ENCODE assay signal across 18 cellular contexts in the genomic region with DNA sequence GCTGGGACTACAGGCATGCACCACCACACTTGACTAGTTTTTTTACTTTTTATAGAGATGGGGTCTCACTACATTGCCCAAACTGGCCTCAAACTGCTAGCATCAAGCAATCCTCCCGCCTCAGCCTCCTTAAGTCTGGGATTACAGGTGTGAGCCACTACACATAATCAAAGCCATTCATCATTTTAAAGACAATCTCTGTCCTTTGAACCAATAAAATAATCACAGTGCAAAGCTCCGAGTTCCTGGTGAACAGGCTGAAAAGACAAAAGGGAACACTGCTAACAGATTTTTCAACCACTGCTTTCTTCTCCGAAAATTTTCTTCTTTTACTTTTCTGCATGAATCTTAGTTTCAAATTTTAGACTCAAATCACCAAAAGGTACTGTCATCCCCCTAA. TPM values are rescaled to one million over a fixed set of nuclear protein-coding genes. Genes with fewer than 3 reads are reported as not detected.
DNase-seq lines count a peak whose midpoint lies in the region; ATAC-seq and TF ChIP-seq lines count a peak whose summit lies in the region.
"Had no signal": no experiment of that assay in that cellular context is flagged by ENCODE, and none has a peak within 500 bp of the region (broad histone marks: within the 10 kb centered on the region; RNA-seq: fewer than 3 reads in every experiment).

No MANE protein-coding gene starts in this region.

- H4K91ac ChIP-seq in IMR-90 (ENCODE audit: insufficient read depth, low read depth, low read length) = no peak overlapping the region

- H4K20me1 ChIP-seq in IMR-90 (ENCODE audit: insufficient read depth, low read length) = peaks cover 6% of the 10 kb centered on the region; the same call in 1 of the 2 replicates

- H2AFZ ChIP-seq in IMR-90 (replicated peaks; ENCODE audit: low read length, poor library complexity) = no peak overlapping the region
- H2AFZ ChIP-seq: GM23338 had no signal

- H3K9ac ChIP-seq in IMR-90 (ENCODE audit: low read depth, low read length) (no peak overlapping the region), endodermal cell (ENCODE audit: extremely low read depth, low read length, poor library complexity, severe bottlenecking) (no peak overlapping the region)

- H3K18ac ChIP-seq in IMR-90 (ENCODE audit: low read depth, low read length) = no peak overlapping the region

- H3K4ac ChIP-seq in IMR-90 (ENCODE audit: low read depth, low read length) = no peak overlapping the region

- H2BK15ac ChIP-seq in IMR-90 (ENCODE audit: low read depth, low read length) = no peak overlapping the region

- H3K4me3 Mint-ChIP-seq in endodermal cell = no peak overlapping the region
- H3K4me3 Mint-ChIP-seq in T-helper 2 cell treated with Interferon-gamma antibody and Interleukin-4, amounts not matched to agents 5 μg/mL and 100 μg/mL, for 36 hours = no peak overlapping the region
- H3K4me3 Mint-ChIP-seq: CD4-positive, alpha-beta T cell; GM23338; HFFc6 had no signal

- no peak overlapping the region for H3K56ac ChIP-seq in IMR-90 (ENCODE audit: extremely low read depth, insufficient read depth, low read length)

- H2AK9ac ChIP-seq in IMR-90 (replicated peaks; ENCODE audit: low read depth, low read length, poor library complexity) = no peak overlapping the region

- peaks cover 24 to 70% of the 10 kb centered on the region in 2 experiments for H3K79me1 ChIP-seq in IMR-90 (ENCODE audit: low read depth in 1 of 2, low read length in 2 of 2)

- H3K23ac ChIP-seq in IMR-90 (ENCODE audit: low read depth, low read length) = no peak overlapping the region

- no peak overlapping the region for H4K8ac ChIP-seq in IMR-90 (ENCODE audit: low read depth in 2 of 2, low read length in 2 of 2)

- no TSS peak for BruUV-seq in IMR-90 (replicated peaks; lab: Mats Ljungman, UMichigan)

- no peak for TF ChIP-seq EP300 in transverse colon (IDR thresholded peaks at IDR 0.05; ENCODE audit: low read depth)

- TF ChIP-seq RAD21 in IMR-90 (IDR thresholded peaks at IDR 0.05; ENCODE audit: low read length) = no peak

- no peaks in the 10 kb centered on the region for H3K27me3 Mint-ChIP-seq in endodermal cell (ENCODE audit: insufficient read depth)
- no peaks in the 10 kb centered on the region for H3K27me3 Mint-ChIP-seq in T-helper 2 cell treated with Interferon-gamma antibody and Interleukin-4, amounts not matched to agents 5 μg/mL and 100 μg/mL, for 36 hours (ENCODE audit: low read depth)
- H3K27me3 Mint-ChIP-seq: CD4-positive, alpha-beta T cell had no signal

- H3K14ac ChIP-seq in IMR-90 (replicated peaks; ENCODE audit: low read depth, low read length) = no peak overlapping the region

- H3K27ac ChIP-seq in IMR-90 (ENCODE audit: insufficient read depth, low read length) (no peak overlapping the region), endodermal cell (ENCODE audit: low read depth, low read length) (no peak overlapping the region), transverse colon (peak overlapping the region; percentile 63 to 80 (median 74))
- H3K27ac ChIP-seq: HL-60 had no signal

- no peaks in the 10 kb centered on the region for H3K36me3 ChIP-seq in IMR-90 (ENCODE audit: control insufficient read depth, insufficient read depth, low read length)
- no peaks in the 10 kb centered on the region for H3K36me3 ChIP-seq in endodermal cell (ENCODE audit: control insufficient read depth, insufficient read depth, low read length)
- no peaks in the 10 kb centered on the region for H3K36me3 ChIP-seq in transverse colon
- H3K36me3 ChIP-seq: BE2C had no signal

- H3K4me1 Mint-ChIP-seq in endodermal cell = peaks cover 28% of the 10 kb centered on the region
- no peaks in the 10 kb centered on the region for H3K4me1 Mint-ChIP-seq in T-helper 2 cell treated with Interferon-gamma antibody and Interleukin-4, amounts not matched to agents 5 μg/mL and 100 μg/mL, for 36 hours (ENCODE audit: low read depth)

- H3K27ac Mint-ChIP-seq in endodermal cell = peak overlapping the region; percentile 77
- H3K27ac Mint-ChIP-seq in T-helper 2 cell treated with Interferon-gamma antibody and Interleukin-4, amounts not matched to agents 5 μg/mL and 100 μg/mL, for 36 hours = no peak overlapping the region
- H3K27ac Mint-ChIP-seq: CD4-positive, alpha-beta T cell; HFFc6 had no signal

- ATAC-seq in IMR-90 (ENCODE audit: low read depth) = no peak
- peak; percentile 64 for ATAC-seq in left colon
- ATAC-seq: GM23338 had no signal

- in situ Hi-C loops in IMR-90 (cut with MboI; ENCODE audit: low sequenced_read_pairs) (no loop called here), transverse colon (cut with MboI; ENCODE audit: low pct_ligation_motif_present in 1 of 4, low pct_unique_long_range_greater_than_20kb in 1 of 4, low sequenced_read_pairs in 3 of 4) (no loop called here)

- no peak overlapping the region for H2BK120ac ChIP-seq in IMR-90 (ENCODE audit: low read depth, low read length)

- H3K9me3 ChIP-seq in IMR-90 (ENCODE audit: control insufficient read depth, insufficient read depth, low read length) (no peaks in the 10 kb centered on the region), endodermal cell (ENCODE audit: control insufficient read depth, low read length) (no peaks in the 10 kb centered on the region), transverse colon (no peaks in the 10 kb centered on the region)
- H3K9me3 ChIP-seq: BE2C, Caco-2 had no signal

- no peaks in the 10 kb centered on the region for H3K36me3 Mint-ChIP-seq in endodermal cell (ENCODE audit: low read depth)
- no peaks in the 10 kb centered on the region for H3K36me3 Mint-ChIP-seq in T-helper 2 cell treated with Interferon-gamma antibody and Interleukin-4, amounts not matched to agents 5 μg/mL and 100 μg/mL, for 36 hours (ENCODE audit: low read depth)

- POLR2A ChIA-PET in IMR-90 (lab: Charles Lee; ENCODE audit: unreplicated experiment) = no interaction called here

- TF ChIP-seq POLR2A in IMR-90 (IDR thresholded peaks at IDR 0.05; ENCODE audit: low read depth, low read length) (no peak), transverse colon (IDR thresholded peaks at IDR 0.05) (no peak)

- CTCF ChIA-PET in IMR-90 (lab: Yijun Ruan, JAX) = no interaction called here

- peak overlapping the region; percentile 11; the same call in 1 of the 2 replicates for H2AK5ac ChIP-seq in IMR-90 (ENCODE audit: low read depth, low read length)

- no peaks in the 10 kb centered on the region for H3K9me3 Mint-ChIP-seq in endodermal cell
- no peaks in the 10 kb centered on the region for H3K9me3 Mint-ChIP-seq in T-helper 2 cell treated with Interferon-gamma antibody and Interleukin-4, amounts not matched to agents 5 μg/mL and 100 μg/mL, for 36 hours
- H3K9me3 Mint-ChIP-seq: CD4-positive, alpha-beta T cell; GM23338; HFFc6 had no signal

- H3K9me1 ChIP-seq in IMR-90 (ENCODE audit: insufficient read depth, low read length) = 0 out of 2 replicates have a peak, but pooled peaks cover 3% of the 10 kb centered on the region

- H4K5ac ChIP-seq in IMR-90 (ENCODE audit: low read depth, low read length) = no peak overlapping the region

- DNase-seq in IMR-90 = no peak
- no peak for DNase-seq in endodermal cell
- DNase-seq in left colon = peak in 1 of 2 donors; percentile 26
- no peak for DNase-seq in transverse colon
- DNase-seq in NCI-H1417 treated with DMSO at 0.1 percent for 48 hours (lab: John Stamatoyannopoulos, UW) = no peak
- DNase-seq in T-helper 2 cell treated with Interferon-gamma antibody and Interleukin-4, amounts not matched to agents 5 μg/mL and 100 μg/mL, for 36 hours (ENCODE audit: low spot score) = no peak
- DNase-seq in CD1c-positive myeloid dendritic cell (ENCODE audit: extremely low spot score) = no peak
- DNase-seq: BE2C; C1 segment of cervical spinal cord; Caco-2; CD4-positive, alpha-beta T cell; DMS153; DMS79; GF-D8; HCEC 1CT; HFFc6 had no signal

- no peak overlapping the region for H3K4me2 ChIP-seq in IMR-90 (ENCODE audit: low read depth, low read length)
- H3K4me2 ChIP-seq: GM23338 had no signal

- H3K4me1 ChIP-seq in IMR-90 (ENCODE audit: control insufficient read depth, insufficient read depth, low read length) (peaks cover 8% of the 10 kb centered on the region), endodermal cell (ENCODE audit: control insufficient read depth, insufficient read depth, low read length) (peaks cover 3% of the 10 kb centered on the region), transverse colon (peaks cover 29 to 71% (median 44%) of the 10 kb centered on the region in 4 donors)
- H3K4me1 ChIP-seq: BE2C had no signal

- H3K4me3 ChIP-seq in IMR-90 (ENCODE audit: insufficient read depth, low read depth, low read length) = no peak overlapping the region
- no peak overlapping the region for H3K4me3 ChIP-seq in endodermal cell (ENCODE audit: low read length)
- H3K4me3 ChIP-seq in transverse colon = no peak overlapping the region
- H3K4me3 ChIP-seq: GM23338 had no signal

- dilution Hi-C loops in IMR-90 (cut with HindIII; ENCODE audit: low sequenced_read_pairs, unreplicated experiment) = no loop called here

- no peak for TF ChIP-seq CTCF in IMR-90 (conservative IDR thresholded peaks at IDR 0.05; ENCODE audit: low read depth, low read length)
- TF ChIP-seq CTCF in endodermal cell (conservative IDR thresholded peaks at IDR 0.05) = no peak
- TF ChIP-seq CTCF in transverse colon (IDR thresholded peaks at IDR 0.05) = no peak

- H3K27me3 ChIP-seq in IMR-90 (ENCODE audit: control insufficient read depth, insufficient read depth, low read length) (no peaks in the 10 kb centered on the region), endodermal cell (ENCODE audit: control insufficient read depth, insufficient read depth, low read length, poor library complexity, severe bottlenecking) (no peaks in the 10 kb centered on the region), transverse colon (no peaks in the 10 kb centered on the region)
- H3K27me3 ChIP-seq: BE2C had no signal

- intact Hi-C loops in IMR-90 (cut with micrococcal nuclease) = loop anchor here (5.0 kb wide), 1 partner anchor 46 kb away; no protein-coding TSS in a partner anchor
- intact Hi-C loops in left colon (cut with DNase I, micrococcal nuclease) = no loop called here
- intact Hi-C loops in transverse colon (cut with DNase I; ENCODE audit: low total_unique reads) = no loop called here

- no CpG with 5 or more reads among the region's 3 CpGs for WGBS in IMR-90 (ENCODE audit: extremely low coverage in 2 of 2, insufficient read length in 1 of 2), 2 experiments
- WGBS in endodermal cell (ENCODE audit: insufficient coverage in 1 of 2, insufficient read length in 1 of 2), 2 experiments = 94% methylated on average over 3 of the region's 3 CpGs; no CpG with 5 or more reads in 1 of the 2 experiments
- 47 to 55% methylated on average over 2 to 3 of the region's 3 CpGs for WGBS in transverse colon (ENCODE audit: low coverage in 1 of 2), 2 donors

- no peak overlapping the region for H2BK5ac ChIP-seq in IMR-90 (ENCODE audit: low read depth, low read length, poor library complexity, severe bottlenecking)

- no peak overlapping the region for H2BK20ac ChIP-seq in IMR-90 (ENCODE audit: low read depth, low read length)

RNA-seq across cellular contexts. Expression of gene PARD3, which starts 58.5 kb away (rescaled TPM):
- total RNA-seq in IMR-90 (2012; rRNA removed) (34.2 and 37.5 TPM in 2 replicates), endodermal cell (10 to 100 TPM; 59.6 to 74.6 TPM), left colon (10 to 100 TPM; 45.5 to 52.9 TPM), transverse colon (10 to 100 TPM; 27.3 to 65.3 (median 55.6) TPM)
- 13.1 and 14.6 TPM in 2 replicates for polyA plus RNA-seq in IMR-90 (2012; rRNA removed)
- polyA plus RNA-seq in IMR-90 (2012; cell fraction: cytosol; rRNA removed) = 4.0 and 6.2 TPM in 2 replicates
- 4.2 and 32.9 TPM in 2 replicates for polyA plus RNA-seq in IMR-90 (2012; cell fraction: nucleus; rRNA removed; ENCODE audit: low replicate concordance)
- polyA plus RNA-seq in endodermal cell (2013, experiment 1 of 2) = 44.8 TPM
- 44.5 TPM for polyA plus RNA-seq in endodermal cell (2013, experiment 2 of 2)

Comparison
In these comparisons a context has a peak if more than half of its experiments do, and no peak if none do; other contexts are left out.
1. H3K27ac ChIP-seq: peak in transverse colon (4 of 4); none in IMR-90 (single experiment) and endodermal cell (single experiment).